1 cellular context compared by ENCODE assay signal in genomic region chr16:77675464-77676324, GRCh38.
TF ChIP-seq lines count a peak whose summit lies in the region.

No MANE protein-coding gene starts in this region.

TF ChIP-seq in HepG2, 621 proteins besides CTCF, POLR2A, EP300 and RAD21 (continued from another document):
- TF ChIP-seq ZNF318 (CRISPR knock-in tag; IDR thresholded peaks at IDR 0.05) (no peak), ZNF180 (CRISPR knock-in tag; IDR thresholded peaks at IDR 0.05; ENCODE audit: borderline replicate concordance, low read depth) (no peak), SIX4 (CRISPR knock-in tag; IDR thresholded peaks at IDR 0.05) (no peak), ZNF615 (CRISPR knock-in tag; IDR thresholded peaks at IDR 0.05; ENCODE audit: borderline replicate concordance) (no peak)
